Comparison of ENCODE assay signal across 17 cellular contexts in the genomic region with DNA sequence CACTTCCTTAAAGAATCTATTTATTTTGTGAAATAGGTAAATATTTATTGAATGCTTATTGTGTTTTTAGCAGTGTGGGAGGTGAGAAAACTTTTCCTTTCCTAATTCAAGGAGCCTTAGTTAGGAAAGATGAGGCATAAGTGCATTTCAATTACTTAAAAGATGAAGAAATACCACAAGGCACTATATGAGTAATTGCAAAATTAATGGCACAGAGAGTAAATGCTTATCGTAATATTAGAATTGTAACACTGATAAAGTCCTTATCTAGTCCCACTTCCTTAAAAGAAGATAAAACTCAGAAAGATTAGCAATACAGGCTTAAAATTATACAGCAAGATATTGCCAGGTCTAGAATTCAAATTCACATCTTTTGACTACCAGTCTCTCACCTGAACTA.
"Had no signal": no experiment of that assay in that cellular context is flagged by ENCODE, and none has a peak within 500 bp of the region (broad histone marks: within the 10 kb centered on the region; RNA-seq: fewer than 3 reads in every experiment).

No MANE protein-coding gene starts in this region.

- H3K36me3 ChIP-seq: MG63 had no signal

- H3K27ac ChIP-seq: RWPE1 had no signal

- H3K4me3 ChIP-seq: MG63 had no signal

- DNase-seq: KBM-7, MG63, NCI-H1092, NCI-H1105 treated with DMSO at 0.1 percent for 48 hours, NCI-H1417 treated with DMSO at 0.1 percent for 48 hours, NCI-H146, NCI-H1694 treated with DMSO at 0.1 percent for 48 hours, NCI-H1930, NCI-H2081, NCI-H2107, NCI-H2227 treated with DMSO at 0.1 percent for 48 hours, NCI-H446, NCI-H510A, NCI-H524 treated with DMSO at 0.1 percent for 48 hours, NCI-H774, SHP77 had no signal

- H3K27me3 ChIP-seq: MG63 had no signal
